ENCODE assay signal across 30 cellular contexts in genomic region chr12:26182377-26182776, GRCh38. TPM values are rescaled to one million over a fixed set of nuclear protein-coding genes. Genes with fewer than 3 reads are reported as not detected.
DNase-seq lines count a peak whose midpoint lies in the region; ATAC-seq, FAIRE-seq and TF ChIP-seq lines count a peak whose summit lies in the region.
"Had no signal": no experiment of that assay in that cellular context is flagged by ENCODE, and none has a peak within 500 bp of the region (broad histone marks: within the 10 kb centered on the region; RNA-seq: fewer than 3 reads in every experiment).

No MANE protein-coding gene starts in this region.

- in situ Hi-C loops in HepG2 (cut with HindIII; ENCODE audit: extremely low pct_ligation_motif_present, low pct_unique_long_range_greater_than_20kb): no loop called here

- POLR2A ChIA-PET in HepG2 (lab: Yijun Ruan, JAX): no interaction called here

- TF ChIP-seq CTCF in HepG2 (CRISPR knock-in tag; IDR thresholded peaks at IDR 0.05): no peak
- no peak for TF ChIP-seq CTCF in right lobe of liver (IDR thresholded peaks at IDR 0.05)

- H3K4me3 ChIP-seq in HepG2 (replicated peaks in 1 of 3; ENCODE audit: insufficient read depth in 1 of 3, low read depth in 2 of 3, low read length in 3 of 3) (no peak overlapping the region), right lobe of liver (no peak overlapping the region)
- H3K4me3 ChIP-seq: A549; BLaER1; BLaER1 treated with 17β-estradiol and CSF1 and Interleukin-3, amounts not matched to agents 10 nM and 100 nM had no signal

- TF ChIP-seq POLR2A in HepG2 (IDR thresholded peaks at IDR 0.05; ENCODE audit: insufficient read depth in 1 of 2, low read depth in 2 of 2, low read length in 2 of 2) (no peak), right lobe of liver (IDR thresholded peaks at IDR 0.05) (no peak)

- H2AFZ ChIP-seq in HepG2 (ENCODE audit: low read length): no peak overlapping the region

- no peak for TF ChIP-seq RAD21 in HepG2 (CRISPR knock-in tag; IDR thresholded peaks at IDR 0.05)

- H3K9me3 ChIP-seq in HepG2 (ENCODE audit: low read length) (no peaks in the 10 kb centered on the region), right lobe of liver (no peaks in the 10 kb centered on the region)
- H3K9me3 ChIP-seq: A549; BE2C; BLaER1; BLaER1 treated with 17β-estradiol and CSF1 and Interleukin-3, amounts not matched to agents 10 nM and 100 nM; Caco-2 had no signal

- H3K27ac ChIP-seq in HepG2 (ENCODE audit: extremely low read length, insufficient read depth, low read length) (no peak overlapping the region), right lobe of liver (no peak overlapping the region)
- H3K27ac ChIP-seq: 22Rv1; A549; BLaER1; BLaER1 treated with 17β-estradiol and CSF1 and Interleukin-3, amounts not matched to agents 10 nM and 100 nM; C4-2B had no signal

- intact Hi-C loops in HepG2 (cut with micrococcal nuclease; ENCODE audit: unreplicated experiment): no loop called here
- intact Hi-C loops in right lobe of liver (cut with DNase I): no loop called here

- TF ChIP-seq EP300 in HepG2 (IDR thresholded peaks at IDR 0.05; ENCODE audit: low read depth in 2 of 2, low read length in 2 of 2) (no peak), HepG2 (CRISPR knock-in tag; IDR thresholded peaks at IDR 0.05; ENCODE audit: borderline replicate concordance) (no peak)

- CTCF ChIA-PET in HepG2 (lab: Yijun Ruan, JAX; ENCODE audit: low intra/inter-chr PET ratio, low total read pairs): no interaction called here

- no peak overlapping the region for H3K9ac ChIP-seq in HepG2 (ENCODE audit: insufficient read depth, low read depth, low read length)
- H3K9ac ChIP-seq: BLaER1; BLaER1 treated with 17β-estradiol and CSF1 and Interleukin-3, amounts not matched to agents 10 nM and 100 nM had no signal

- no peaks in the 10 kb centered on the region for H4K20me1 ChIP-seq in HepG2 (ENCODE audit: insufficient read depth, low read length)
- H4K20me1 ChIP-seq: BLaER1; BLaER1 treated with 17β-estradiol and CSF1 and Interleukin-3, amounts not matched to agents 10 nM and 100 nM had no signal

- no peak for FAIRE-seq in HepG2 (lab: Jason Lieb, UNC)
- FAIRE-seq: A204.1, A549, D721Med had no signal

- ATAC-seq in HepG2: no peak
- ATAC-seq in right lobe of liver: no peak
- ATAC-seq: A549; CD8-positive, alpha-beta T cell had no signal

- H3K79me2 ChIP-seq in HepG2 (ENCODE audit: insufficient read depth, low read length): no peaks in the 10 kb centered on the region

- H3K36me3 ChIP-seq in HepG2 (replicated peaks in 1 of 2; ENCODE audit: control insufficient read depth in 1 of 2, insufficient read depth in 2 of 2, low read length in 2 of 2): no peaks in the 10 kb centered on the region
- H3K36me3 ChIP-seq in right lobe of liver: no peaks in the 10 kb centered on the region
- H3K36me3 ChIP-seq: BE2C; BLaER1; BLaER1 treated with 17β-estradiol and CSF1 and Interleukin-3, amounts not matched to agents 10 nM and 100 nM had no signal

- DNase-seq in HepG2 (ENCODE audit: low spot score) (no peak), right lobe of liver (no peak)
- DNase-seq: 8988T; ACHN; AML-193; BE2C; C1 segment of cervical spinal cord; Caco-2; Calu3; CD4-positive, alpha-beta memory T cell; CD4-positive, alpha-beta T cell; CD4-positive, CD25-positive, alpha-beta regulatory T cell; CD8-positive, alpha-beta memory T cell; CD8-positive, alpha-beta T cell; COR-L47; DMS 273 treated with DMSO at 0.1 percent for 48 hours; DMS153; DMS53; DMS79; DMS79 treated with DMSO at 0.1 percent for 48 hours; DND-41; EL had no signal

- H3K27me3 ChIP-seq in HepG2 (ENCODE audit: control insufficient read depth in 1 of 2, insufficient read depth in 2 of 2, low read length in 2 of 2): peaks cover 0 to 17% of the 10 kb centered on the region in 2 experiments; a peak in 2 of 5 replicates
- no peaks in the 10 kb centered on the region for H3K27me3 ChIP-seq in right lobe of liver
- H3K27me3 ChIP-seq: BE2C; BLaER1; BLaER1 treated with 17β-estradiol and CSF1 and Interleukin-3, amounts not matched to agents 10 nM and 100 nM had no signal

- 40% methylated on average over 2 of the region's 2 CpGs for WGBS in HepG2 (ENCODE audit: low lambda C conversion rate)
- 59% methylated on average over 2 of the region's 2 CpGs for WGBS in right lobe of liver (ENCODE audit: insufficient coverage, low coverage, low lambda C conversion rate, missing lambda C conversion rate)

- no TSS peak for BruUV-seq in HepG2 (replicated peaks; lab: Mats Ljungman, UMichigan)

- H3K4me1 ChIP-seq in HepG2 (ENCODE audit: insufficient read depth, low read length) (no peaks in the 10 kb centered on the region), right lobe of liver (no peaks in the 10 kb centered on the region)
- H3K4me1 ChIP-seq: BE2C, BLaER1 had no signal

- H3K4me2 ChIP-seq in HepG2 (ENCODE audit: low read depth, low read length): no peak overlapping the region
- H3K4me2 ChIP-seq: A549; BLaER1; BLaER1 treated with 17β-estradiol and CSF1 and Interleukin-3, amounts not matched to agents 10 nM and 100 nM had no signal

TF ChIP-seq in HepG2, 621 proteins besides CTCF, POLR2A, EP300 and RAD21 (continues in another document):
- TF ChIP-seq IRX3 (CRISPR knock-in tag; IDR thresholded peaks at IDR 0.05; ENCODE audit: borderline replicate concordance, low read depth): no peak
- TF ChIP-seq HNRNPK (IDR thresholded peaks at IDR 0.05; ENCODE audit: low read depth, low read length, poor library complexity, severe bottlenecking): peak; percentile 95
- no peak for TF ChIP-seq ZNF333 (CRISPR knock-in tag; IDR thresholded peaks at IDR 0.05; ENCODE audit: borderline replicate concordance)
- no peak for TF ChIP-seq ZSCAN25 (CRISPR knock-in tag; IDR thresholded peaks at IDR 0.05)
- no peak for TF ChIP-seq ARNT2 (CRISPR knock-in tag; IDR thresholded peaks at IDR 0.05; ENCODE audit: low read depth)
- TF ChIP-seq PCBP2 (optimal IDR thresholded peaks at IDR 0.05; ENCODE audit: low read depth, low read length, poor library complexity, severe bottlenecking): peak; percentile 30
- TF ChIP-seq TFAP4 (IDR thresholded peaks at IDR 0.05; ENCODE audit: borderline replicate concordance, low read depth): no peak

RNA-seq across cellular contexts. Expression of gene SSPN, which starts 13.0 kb away (rescaled TPM):
- not detected in 2 replicates for total RNA-seq in HepG2 (2016; rRNA removed; fragmentation: Illumina TruSeq; extraction: Trizol)
- total RNA-seq in HepG2 (2016; cell fraction: cytosol; rRNA removed; fragmentation: Illumina TruSeq; extraction: Trizol; ENCODE audit: low read depth): not detected in 2 replicates
- not detected in 2 replicates for total RNA-seq in HepG2 (2016; cell fraction: insoluble cytoplasmic fraction; rRNA removed; fragmentation: Illumina TruSeq; extraction: Trizol)
- not detected in 2 replicates for total RNA-seq in HepG2 (2016; cell fraction: membrane; rRNA removed; fragmentation: Illumina TruSeq; extraction: Trizol)
- total RNA-seq in HepG2 (2016; cell fraction: nucleus; rRNA removed; fragmentation: Illumina TruSeq; extraction: Trizol): not detected in 2 replicates
- not detected in 2 replicates for polyA plus RNA-seq in HepG2 (2011; rRNA removed)
- polyA plus RNA-seq in HepG2 (2011; cell fraction: cytosol; rRNA removed): not detected in 2 replicates
- polyA plus RNA-seq in HepG2 (2011; cell fraction: nucleus; rRNA removed): not detected in 2 replicates
- polyA plus RNA-seq in HepG2 (2012): not detected in 2 replicates
- polyA plus RNA-seq in HepG2 (2016; cell fraction: cytosol; fragmentation: Illumina TruSeq; extraction: Trizol; ENCODE audit: low read depth): not detected in 2 replicates
- not detected in 2 replicates for polyA plus RNA-seq in HepG2 (2016; cell fraction: insoluble cytoplasmic fraction; fragmentation: Illumina TruSeq; extraction: Trizol; ENCODE audit: low read depth)
- not detected in 2 replicates for polyA plus RNA-seq in HepG2 (2016; cell fraction: membrane; fragmentation: Illumina TruSeq; extraction: Trizol; ENCODE audit: low read depth)
- not detected in 2 replicates for polyA plus RNA-seq in HepG2 (2016; cell fraction: nucleus; fragmentation: Illumina TruSeq; extraction: Trizol; ENCODE audit: insufficient read depth, low read depth)
- polyA minus RNA-seq in HepG2 (2011; rRNA and poly(A)+ RNA removed; ENCODE audit: low replicate concordance): not detected in 2 replicates
- polyA minus RNA-seq in HepG2 (2011; cell fraction: cytosol; rRNA and poly(A)+ RNA removed): not detected in 2 replicates
- not detected in 2 replicates for polyA minus RNA-seq in HepG2 (2011; cell fraction: nucleus; rRNA and poly(A)+ RNA removed)
- total RNA-seq in right lobe of liver: 1 to 10 TPM in 1 of 6 experiments, under 1 TPM in 5; 0.18 to 1.2 (median 0.54) TPM
- total RNA-seq: CD4-positive, alpha-beta memory T cell; CD4-positive, alpha-beta T cell; CD4-positive, CD25-positive, alpha-beta regulatory T cell; CD8-positive, alpha-beta memory T cell; CD8-positive, alpha-beta T cell had no signal
- polyA plus RNA-seq: CD4-positive, CD25-positive, alpha-beta regulatory T cell; CD8-positive, alpha-beta memory T cell had no signal

RNA-seq across cellular contexts. Expression of gene BHLHE41, which starts 57.5 kb away (rescaled TPM):
- total RNA-seq in HepG2 (2016; rRNA removed; fragmentation: Illumina TruSeq; extraction: Trizol) (not detected in 2 replicates), right lobe of liver (1 to 10 TPM in 2 of 6 experiments, under 1 TPM in 4; 0.43 to 1.3 (median 0.84) TPM)
- not detected in 2 replicates for total RNA-seq in HepG2 (2016; cell fraction: cytosol; rRNA removed; fragmentation: Illumina TruSeq; extraction: Trizol; ENCODE audit: low read depth)
- not detected in 2 replicates for total RNA-seq in HepG2 (2016; cell fraction: insoluble cytoplasmic fraction; rRNA removed; fragmentation: Illumina TruSeq; extraction: Trizol)
- total RNA-seq in HepG2 (2016; cell fraction: membrane; rRNA removed; fragmentation: Illumina TruSeq; extraction: Trizol): not detected in 2 replicates
- total RNA-seq in HepG2 (2016; cell fraction: nucleus; rRNA removed; fragmentation: Illumina TruSeq; extraction: Trizol): not detected in 2 replicates
- polyA plus RNA-seq in HepG2 (2011; rRNA removed): 0.03 and 0.13 TPM in 2 replicates
- polyA plus RNA-seq in HepG2 (2011; cell fraction: cytosol; rRNA removed): 0.01 TPM in 2 replicates
- polyA plus RNA-seq in HepG2 (2011; cell fraction: nucleus; rRNA removed): 0.08 and 0.40 TPM in 2 replicates
- not detected in 2 replicates for polyA plus RNA-seq in HepG2 (2012)
- polyA plus RNA-seq in HepG2 (2016; cell fraction: cytosol; fragmentation: Illumina TruSeq; extraction: Trizol; ENCODE audit: low read depth): not detected in 2 replicates
- polyA plus RNA-seq in HepG2 (2016; cell fraction: insoluble cytoplasmic fraction; fragmentation: Illumina TruSeq; extraction: Trizol; ENCODE audit: low read depth): not detected in 2 replicates
- not detected in 2 replicates for polyA plus RNA-seq in HepG2 (2016; cell fraction: membrane; fragmentation: Illumina TruSeq; extraction: Trizol; ENCODE audit: low read depth)
- polyA plus RNA-seq in HepG2 (2016; cell fraction: nucleus; fragmentation: Illumina TruSeq; extraction: Trizol; ENCODE audit: insufficient read depth, low read depth): 0.15 TPM in 1 of 2 replicates, not detected in the other
- polyA minus RNA-seq in HepG2 (2011; rRNA and poly(A)+ RNA removed; ENCODE audit: low replicate concordance): 0.06 TPM in 1 of 2 replicates, not detected in the other
- polyA minus RNA-seq in HepG2 (2011; cell fraction: cytosol; rRNA and poly(A)+ RNA removed): not detected in 2 replicates
- not detected in 2 replicates for polyA minus RNA-seq in HepG2 (2011; cell fraction: nucleus; rRNA and poly(A)+ RNA removed)
- total RNA-seq: CD4-positive, alpha-beta T cell; CD4-positive, CD25-positive, alpha-beta regulatory T cell; CD8-positive, alpha-beta memory T cell; CD8-positive, alpha-beta T cell had no signal
- polyA plus RNA-seq: CD14-positive monocyte; CD4-positive, alpha-beta memory T cell; CD4-positive, CD25-positive, alpha-beta regulatory T cell; CD8-positive, alpha-beta memory T cell had no signal
